16 cellular contexts compared by ENCODE assay signal in the genomic region with DNA sequence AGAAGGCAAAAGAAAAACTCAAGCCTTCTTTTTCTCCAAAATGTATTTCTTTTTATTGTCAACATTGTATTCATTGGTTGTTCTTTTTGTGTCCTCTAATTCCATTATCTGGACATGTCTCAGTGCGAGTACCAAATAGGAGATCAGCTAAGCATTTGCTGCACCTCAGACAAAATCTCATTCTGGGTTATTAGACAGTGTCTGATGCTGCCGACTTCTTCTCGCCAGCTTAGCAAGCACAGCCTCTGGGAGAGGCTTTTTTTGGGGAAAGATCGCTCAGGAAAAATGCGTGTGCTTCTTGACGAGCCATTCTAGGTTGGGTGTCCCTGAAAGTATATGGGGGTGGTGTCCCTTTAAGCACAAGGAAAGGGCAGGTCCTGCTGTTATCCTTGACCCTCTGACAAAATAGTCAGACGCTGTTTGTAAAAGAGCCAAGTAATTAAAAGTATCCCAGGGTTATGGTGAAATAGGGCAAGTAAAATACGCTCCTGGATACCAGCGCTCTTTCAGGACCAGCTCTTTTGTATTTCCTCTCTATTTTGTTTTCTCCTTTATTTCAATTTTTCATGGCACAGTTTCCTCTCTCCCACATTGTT.
DNase-seq lines count a peak whose midpoint lies in the region; ATAC-seq and TF ChIP-seq lines count a peak whose summit lies in the region.
"Had no signal": no experiment of that assay in that cellular context is flagged by ENCODE, and none has a peak within 500 bp of the region (broad histone marks: within the 10 kb centered on the region; RNA-seq: fewer than 3 reads in every experiment).

No MANE protein-coding gene starts in this region.

- no peak overlapping the region for H2AK5ac ChIP-seq in trophoblast cell (ENCODE audit: low read length)

- in situ Hi-C loops in astrocyte of the spinal cord (cut with HindIII; ENCODE audit: low sequenced_read_pairs), result no loop called here

- ATAC-seq in heart right ventricle, result peak in 7 of 8 donors; percentile 14 to 83 (median 65)
- ATAC-seq in GM21381 (IDR thresholded peaks at IDR 0.05; ENCODE audit: unreplicated experiment), result no peak
- ATAC-seq: stimulated activated naive CD8-positive, alpha-beta T cell treated with anti-CD3 and anti-CD28 coated beads, Interleukin-15, amount 100 ng/mL, for 72 hours had no signal

- peak overlapping the region; percentile 50 for H2BK12ac ChIP-seq in trophoblast cell (ENCODE audit: low read length)

- H3K36me3 ChIP-seq in heart right ventricle (no peaks in the 10 kb centered on the region), trophoblast cell (ENCODE audit: control insufficient read depth in 1 of 2, insufficient read depth in 2 of 2, low read length in 2 of 2) (no peaks in the 10 kb centered on the region)
- H3K36me3 ChIP-seq: Peyer's patch, vagina had no signal

- H3K4me1 ChIP-seq in heart right ventricle (peaks cover 0 to 32% (median 16%) of the 10 kb centered on the region in 9 donors), trophoblast cell (ENCODE audit: control insufficient read depth in 1 of 2, insufficient read depth in 2 of 2, low read length in 2 of 2) (peaks cover 0 to 3% of the 10 kb centered on the region in 2 experiments)
- H3K4me1 ChIP-seq: Peyer's patch, vagina had no signal

- H3K4me2 ChIP-seq in trophoblast cell (ENCODE audit: low read length), result no peak overlapping the region

- peak overlapping the region; percentile 39 for H2BK5ac ChIP-seq in trophoblast cell (ENCODE audit: low read depth, low read length, poor library complexity)

- H4K12ac ChIP-seq in trophoblast cell (ENCODE audit: low read depth, low read length), result no peak overlapping the region

- H3K9ac ChIP-seq in trophoblast cell (ENCODE audit: low read length), result no peak overlapping the region

- H3K18ac ChIP-seq in trophoblast cell (ENCODE audit: low read length), result no peak overlapping the region

- no peak overlapping the region for H3K14ac ChIP-seq in trophoblast cell (ENCODE audit: low read length)

- H3K27ac ChIP-seq in heart right ventricle, result peak overlapping the region in 8 of 10 donors; percentile 32 to 79 (median 56)
- H3K27ac ChIP-seq in trophoblast cell (ENCODE audit: low read depth, low read length), result no peak overlapping the region
- H3K27ac ChIP-seq in dorsolateral prefrontal cortex, result no peak overlapping the region
- H3K27ac ChIP-seq: HL-60, Peyer's patch, vagina had no signal

- intact Hi-C loops in heart right ventricle (cut with DNase I), result loop anchor here in 2 of 10 donors (10.0 kb wide), 1 partner anchor 537 kb away; a partner anchor contains a TSS
- intact Hi-C loops in dorsolateral prefrontal cortex (cut with DNase I), result no loop called here

- peaks cover 0 to 13% (median 0%) of the 10 kb centered on the region in 11 donors for H3K9me3 ChIP-seq in heart right ventricle
- H3K9me3 ChIP-seq in trophoblast cell (ENCODE audit: insufficient read depth, low read depth, low read length), result no peaks in the 10 kb centered on the region
- H3K9me3 ChIP-seq: Peyer's patch, vagina had no signal

- WGBS in heart right ventricle, 2 donors, result 39 to 54% methylated on average over 9 of the region's 9 CpGs
- WGBS in trophoblast cell (ENCODE audit: extremely low coverage, insufficient coverage, insufficient read length), result no CpG with 5 or more reads among the region's 9 CpGs

- H3K4me3 ChIP-seq in astrocyte of the spinal cord (ENCODE audit: low read depth, low read length) (no peak overlapping the region), heart right ventricle (no peak overlapping the region), trophoblast cell (ENCODE audit: low read depth, low read length) (no peak overlapping the region), dorsolateral prefrontal cortex (peak overlapping the region in 3 of 59 donors; percentile 4 to 27 (median 9))
- H3K4me3 ChIP-seq: Peyer's patch, vagina had no signal

- H2AFZ ChIP-seq in trophoblast cell (ENCODE audit: insufficient read depth, low read length, poor library complexity), result no peak overlapping the region

- no peak overlapping the region for H3K4ac ChIP-seq in trophoblast cell (ENCODE audit: low read depth, low read length)

- H4K8ac ChIP-seq in trophoblast cell (ENCODE audit: low read depth, low read length), result no peak overlapping the region

- H4K91ac ChIP-seq in trophoblast cell (ENCODE audit: low read depth, low read length), result peak overlapping the region; percentile 43

- peak overlapping the region; percentile 60 for H2BK120ac ChIP-seq in trophoblast cell (ENCODE audit: insufficient read depth, low read length, poor library complexity)

- TF ChIP-seq CTCF in astrocyte of the spinal cord (IDR thresholded peaks at IDR 0.05; ENCODE audit: low read depth, low read length) (no peak), heart right ventricle (IDR thresholded peaks at IDR 0.05) (no peak), dorsolateral prefrontal cortex (IDR thresholded peaks at IDR 0.05 in 54 of 56, conservative IDR thresholded peaks at IDR 0.05 in 2 of 56; ENCODE audit: low read depth in 1 of 56, partially characterized antibody in 56 of 56) (no peak)

- H3K23ac ChIP-seq in trophoblast cell (ENCODE audit: low read length), result no peak overlapping the region

- H3K27me3 ChIP-seq in heart right ventricle, result no peaks in the 10 kb centered on the region
- no peaks in the 10 kb centered on the region for H3K27me3 ChIP-seq in trophoblast cell (ENCODE audit: insufficient read depth, low read length)
- H3K27me3 ChIP-seq in dorsolateral prefrontal cortex, result peaks cover 0 to 4% (median 0%) of the 10 kb centered on the region in 45 donors
- H3K27me3 ChIP-seq: Peyer's patch, vagina had no signal

- H3K79me2 ChIP-seq in trophoblast cell (ENCODE audit: control insufficient read depth, insufficient read depth, low read length, poor library complexity), result no peaks in the 10 kb centered on the region

- peak; percentile 32 for DNase-seq in AG20443 (ENCODE audit: low spot score)
- peak; percentile 1 for DNase-seq in astrocyte of the spinal cord (ENCODE audit: low read depth, low spot score)
- no peak for DNase-seq in heart right ventricle
- no peak for DNase-seq in trophoblast cell
- no peak for DNase-seq in dorsolateral prefrontal cortex
- no peak for DNase-seq in activated gamma-delta T cell (lab: John Stamatoyannopoulos, UW)
- no peak for DNase-seq in NCI-H2196 (lab: John Stamatoyannopoulos, UW; ENCODE audit: unreplicated experiment)
- DNase-seq: CD8-positive, alpha-beta memory T cell; KBM-7; NCI-H1092; nucleus accumbens; Peyer's patch; stimulated activated naive CD8-positive, alpha-beta T cell treated with anti-CD3 and anti-CD28 coated beads, Interleukin-15, amount 100 ng/mL, for 72 hours had no signal

- H3K79me1 ChIP-seq in trophoblast cell (ENCODE audit: low read length), result no peaks in the 10 kb centered on the region

Comparison
In these comparisons a context has a peak if more than half of its experiments do, and no peak if none do; other contexts are left out.
1. DNase-seq: peak in AG20443 (single experiment) and astrocyte of the spinal cord (single experiment); none in heart right ventricle (0 of 2), trophoblast cell (0 of 2), dorsolateral prefrontal cortex (0 of 10), activated gamma-delta T cell (single experiment) and NCI-H2196 (single experiment).
2. H3K27ac ChIP-seq: peak in heart right ventricle (8 of 10); none in trophoblast cell (single experiment) and dorsolateral prefrontal cortex (0 of 59).